2 cellular contexts compared by ENCODE assay signal in genomic region chr9:68870049-68870448, GRCh38.
A peak's percentile ranks its signal among the peaks of the same experiment; 100 is the strongest.
TF ChIP-seq lines count a peak whose summit lies in the region.

No MANE protein-coding gene starts in this region.

TF ChIP-seq in GM23338, 12 proteins besides CTCF, POLR2A, EP300 and RAD21:
- TF ChIP-seq REST (IDR thresholded peaks at IDR 0.05; ENCODE audit: unreplicated experiment) (no peak), POLR2AphosphoS5 (IDR thresholded peaks at IDR 0.05; ENCODE audit: low read depth) (no peak), ZNF114 (CRISPR knock-in tag; IDR thresholded peaks at IDR 0.05) (no peak), ZNF331 (CRISPR knock-in tag; IDR thresholded peaks at IDR 0.05; ENCODE audit: low read depth) (no peak), EZH2phosphoT487 (IDR thresholded peaks at IDR 0.05; ENCODE audit: unreplicated experiment) (no peak), ETS1 (IDR thresholded peaks at IDR 0.05) (no peak), STAT1 (IDR thresholded peaks at IDR 0.05; ENCODE audit: unreplicated experiment) (no peak), JUNB (IDR thresholded peaks at IDR 0.05; ENCODE audit: unreplicated experiment) (no peak), ZNF462 (CRISPR knock-in tag; IDR thresholded peaks at IDR 0.05) (no peak), CREB1 (CRISPR knock-in tag; IDR thresholded peaks at IDR 0.05; ENCODE audit: low read depth) (no peak), NANOG (IDR thresholded peaks at IDR 0.05; ENCODE audit: borderline replicate concordance) (no peak), EZH2 (IDR thresholded peaks at IDR 0.05; ENCODE audit: low read depth, unreplicated experiment) (no peak)

TF ChIP-seq in HEK293, 187 proteins besides CTCF, POLR2A, EP300 and RAD21 (continued from another document):
- TF ChIP-seq ZNF449 (tag by site-specific recombination; IDR thresholded peaks at IDR 0.05) (no peak), ZNF561 (tag by site-specific recombination; IDR thresholded peaks at IDR 0.05; ENCODE audit: borderline replicate concordance) (no peak), ATF2 (tag by site-specific recombination; IDR thresholded peaks at IDR 0.05; ENCODE audit: low read depth) (peak; percentile 71)
